Comparison of ENCODE assay signal across 17 cellular contexts in the genomic region with DNA sequence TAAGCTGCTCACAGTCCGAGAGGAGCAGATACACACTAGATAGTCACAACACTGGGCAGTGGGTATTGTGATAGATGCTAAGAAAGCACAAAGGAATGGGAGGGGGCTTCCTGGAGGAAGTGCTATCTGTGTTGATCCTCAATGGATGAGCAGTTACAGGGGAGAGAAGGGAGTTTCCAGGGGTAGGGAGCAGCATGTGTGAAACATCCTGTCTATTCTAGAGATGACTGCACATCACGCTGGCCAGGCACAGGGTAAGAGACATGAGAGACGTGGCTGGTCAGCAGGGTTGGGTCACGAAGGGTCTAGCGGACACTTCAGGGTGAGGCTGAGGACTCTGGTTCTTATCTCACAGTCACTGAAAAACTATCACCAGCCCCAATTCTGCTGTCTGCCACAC.
"Had no signal": no experiment of that assay in that cellular context is flagged by ENCODE, and none has a peak within 500 bp of the region (broad histone marks: within the 10 kb centered on the region; RNA-seq: fewer than 3 reads in every experiment).

No MANE protein-coding gene starts in this region.

- H3K27ac ChIP-seq: cardiac muscle cell, left ventricle myocardium inferior, suprapubic skin, vagina had no signal

- H3K27me3 ChIP-seq: suprapubic skin, vagina had no signal

- H3K36me3 ChIP-seq: cardiac muscle cell, left ventricle myocardium inferior, suprapubic skin, vagina had no signal

- H3K27ac Mint-ChIP-seq: activated naive CD8-positive, alpha-beta T cell; progenitor cell of endocrine pancreas; stimulated activated naive CD8-positive, alpha-beta T cell treated with anti-CD3 and anti-CD28 coated beads, Interleukin-15, Interleukin-2, amounts not matched to agents 100 ng/mL and 50 ng/mL, for 24 hours; T-helper 2 cell treated with Interferon-gamma antibody and Interleukin-4, amounts not matched to agents 5 μg/mL and 100 μg/mL, for 36 hours had no signal

- H3K9me3 ChIP-seq: left ventricle myocardium inferior, suprapubic skin, vagina had no signal

- H3K4me3 Mint-ChIP-seq: activated naive CD8-positive, alpha-beta T cell; neural crest cell; stimulated activated naive CD8-positive, alpha-beta T cell treated with anti-CD3 and anti-CD28 coated beads, Interleukin-15, Interleukin-2, amounts not matched to agents 100 ng/mL and 50 ng/mL, for 24 hours; T-helper 2 cell treated with Interferon-gamma antibody and Interleukin-4, amounts not matched to agents 5 μg/mL and 100 μg/mL, for 36 hours had no signal

- H3K4me3 ChIP-seq: cardiac muscle cell, left ventricle myocardium inferior, suprapubic skin, vagina had no signal

- H3K36me3 Mint-ChIP-seq: activated naive CD8-positive, alpha-beta T cell had no signal

- DNase-seq: activated CD4-positive, alpha-beta T cell treated with anti-CD3 and anti-CD28 coated beads, Interleukin-2, amount 50 U/mL, for 48 hours; activated T-cell treated with anti-CD3 and anti-CD28 coated beads for 4 hours; amniotic stem cell; cortex of kidney; effector CD4-positive, alpha-beta T cell; left ventricle myocardium inferior; stimulated activated CD4-positive, alpha-beta T cell treated with anti-CD3 and anti-CD28 coated beads, Interleukin-15, amount 100 ng/mL, for 24 hours; stimulated activated CD4-positive, alpha-beta T cell treated with anti-CD3 and anti-CD28 coated beads, Interleukin-2, amount 100 ng/mL, for 48 hours; trophoblast cell had no signal

- H3K9me3 Mint-ChIP-seq: neural crest cell; stimulated activated naive CD8-positive, alpha-beta T cell treated with anti-CD3 and anti-CD28 coated beads, Interleukin-15, Interleukin-2, amounts not matched to agents 100 ng/mL and 50 ng/mL, for 24 hours; T-helper 2 cell treated with Interferon-gamma antibody and Interleukin-4, amounts not matched to agents 5 μg/mL and 100 μg/mL, for 36 hours had no signal
